ENCODE assay signal across 18 cellular contexts in the genomic region with DNA sequence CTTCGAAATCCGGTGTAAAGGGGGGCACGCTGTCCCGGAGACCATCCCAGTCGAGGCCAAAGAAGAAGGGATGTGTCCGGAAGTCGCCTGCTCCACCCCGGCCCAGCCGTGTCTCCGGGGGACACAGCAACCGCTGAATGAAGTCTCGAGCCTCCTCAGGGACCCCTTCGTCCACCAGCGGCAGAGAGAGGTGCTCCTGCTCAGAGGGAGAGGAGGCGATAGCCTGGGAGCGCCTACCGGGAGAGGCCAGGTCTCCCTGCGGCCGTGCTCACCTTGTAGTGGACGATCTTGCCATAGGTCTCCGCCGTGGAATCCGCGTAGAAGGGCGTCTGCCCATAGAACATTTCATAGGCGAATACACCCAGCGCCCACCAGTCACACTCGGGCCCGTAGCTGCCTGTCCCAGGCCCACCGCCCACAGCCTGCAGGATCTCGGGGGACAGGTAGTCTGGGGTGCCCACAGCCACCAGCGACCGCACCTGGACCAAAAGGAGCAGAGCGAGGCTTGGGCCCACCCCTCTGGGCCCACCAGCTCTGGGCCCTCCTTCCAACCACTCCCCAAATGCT. TPM values are rescaled to one million over a fixed set of nuclear protein-coding genes. Genes with fewer than 3 reads are reported as not detected.
DNase-seq lines count a peak whose midpoint lies in the region; TF ChIP-seq lines count a peak whose summit lies in the region.
"Had no signal": no experiment of that assay in that cellular context is flagged by ENCODE, and none has a peak within 500 bp of the region (broad histone marks: within the 10 kb centered on the region; RNA-seq: fewer than 3 reads in every experiment).

No MANE protein-coding gene starts in this region.

- no peaks in the 10 kb centered on the region for H3K9me3 Mint-ChIP-seq in neural progenitor cell
- H3K9me3 Mint-ChIP-seq: CD8-positive, alpha-beta T cell had no signal

- H3K27me3 ChIP-seq in neural progenitor cell (peaks cover 5% of the 10 kb centered on the region), stomach smooth muscle (ENCODE audit: control insufficient read depth in 1 of 2, insufficient read depth in 2 of 2, low read length in 2 of 2) (no peaks in the 10 kb centered on the region), MM.1S (replicated peaks; ENCODE audit: insufficient read depth, low read length) (no peaks in the 10 kb centered on the region)
- H3K27me3 ChIP-seq: BE2C had no signal

- no peak overlapping the region for H3K4me3 ChIP-seq in HEK293 (ENCODE audit: low read depth, low read length)
- H3K4me3 ChIP-seq in neural progenitor cell = no peak overlapping the region
- no peak overlapping the region for H3K4me3 ChIP-seq in stomach smooth muscle (ENCODE audit: low read length in 2 of 2)
- H3K4me3 ChIP-seq in MM.1S (ENCODE audit: low read length) = no peak overlapping the region
- H3K4me3 ChIP-seq: GM23248 had no signal

- peak overlapping the region; percentile 50 for H3K4me3 Mint-ChIP-seq in neural progenitor cell
- H3K4me3 Mint-ChIP-seq: CD8-positive, alpha-beta T cell had no signal

- H3K9me2 ChIP-seq in MM.1S (replicated peaks; ENCODE audit: insufficient read depth, low read length) = no peaks in the 10 kb centered on the region

- H3F3A ChIP-seq in neural progenitor cell (ENCODE audit: low read depth) (peaks cover 27% of the 10 kb centered on the region), MM.1S (ENCODE audit: insufficient read depth, low read length) (peaks cover 6% of the 10 kb centered on the region)

- H3K4me1 ChIP-seq in HEK293 (ENCODE audit: control insufficient read depth, insufficient read depth, low read length) = peaks cover 5% of the 10 kb centered on the region; the same call in 1 of the 2 replicates
- peaks cover 12% of the 10 kb centered on the region for H3K4me1 ChIP-seq in neural progenitor cell
- H3K4me1 ChIP-seq in stomach smooth muscle (ENCODE audit: control insufficient read depth, insufficient read depth, low read length) = peaks cover 41% of the 10 kb centered on the region
- 0 out of 2 replicates have a peak, but pooled peaks cover 6% of the 10 kb centered on the region for H3K4me1 ChIP-seq in MM.1S (ENCODE audit: low read length)

- peaks cover 12% of the 10 kb centered on the region for H3K27me3 Mint-ChIP-seq in neural progenitor cell (ENCODE audit: insufficient read depth, low read depth)

- H2AFZ ChIP-seq in neural progenitor cell (replicated peaks) = no peak overlapping the region
- no peak overlapping the region for H2AFZ ChIP-seq in MM.1S (ENCODE audit: low read length)
- H2AFZ ChIP-seq: GM23248 had no signal

- H4K20me1 ChIP-seq in neural progenitor cell (ENCODE audit: low read depth) (peaks cover 54% of the 10 kb centered on the region), MM.1S (ENCODE audit: insufficient read depth, low read length) (no peaks in the 10 kb centered on the region)

- H3K79me2 ChIP-seq in neural progenitor cell (ENCODE audit: low read depth) = no peaks in the 10 kb centered on the region
- no peaks in the 10 kb centered on the region for H3K79me2 ChIP-seq in MM.1S (ENCODE audit: low read length)

- peaks cover 17% of the 10 kb centered on the region for H3K4me1 Mint-ChIP-seq in neural progenitor cell

- POLR2A ChIA-PET in HEK293 (lab: Yijun Ruan, JAX) = interaction anchor here (0.5 to 1.1 kb wide), 2 partner anchors 15 to 482 kb away, joined by 4 to 7 read pairs; a partner anchor contains a TSS

- H3K9ac ChIP-seq in neural progenitor cell (no peak overlapping the region), stomach smooth muscle (ENCODE audit: low read length in 2 of 2) (no peak overlapping the region), MM.1S (ENCODE audit: low read length) (no peak overlapping the region)
- H3K9ac ChIP-seq: GM23248, KMS-11 had no signal

- H3K36me3 ChIP-seq in HEK293 (ENCODE audit: control insufficient read depth in 2 of 2, insufficient read depth in 1 of 2, low read length in 2 of 2) (peaks cover 21 to 46% of the 10 kb centered on the region in 2 experiments), neural progenitor cell (no peaks in the 10 kb centered on the region), stomach smooth muscle (ENCODE audit: control insufficient read depth in 2 of 2, insufficient read depth in 2 of 2, low read length in 2 of 2) (peaks cover 27 to 39% of the 10 kb centered on the region in 2 donors), MM.1S (replicated peaks; ENCODE audit: insufficient read depth, low read length) (no peaks in the 10 kb centered on the region)

- H3K27ac ChIP-seq in HEK293 (ENCODE audit: extremely low read depth, low read depth, low read length) = 0 out of 2 replicates have a peak overlapping the region, but pooled peaks have one; percentile 1
- H3K27ac ChIP-seq in neural progenitor cell = no peak overlapping the region
- H3K27ac ChIP-seq in stomach smooth muscle (ENCODE audit: low read length) = peak overlapping the region; percentile 41
- no peak overlapping the region for H3K27ac ChIP-seq in MM.1S (ENCODE audit: low read length)
- H3K27ac ChIP-seq: C4-2B, GM23248, KMS-11 had no signal

- H3K9me3 ChIP-seq in HEK293 (ENCODE audit: control insufficient read depth, insufficient read depth, low read depth, low read length) (no peaks in the 10 kb centered on the region), neural progenitor cell (ENCODE audit: low read depth) (no peaks in the 10 kb centered on the region), stomach smooth muscle (ENCODE audit: control insufficient read depth in 2 of 2, low read length in 2 of 2) (no peaks in the 10 kb centered on the region), MM.1S (replicated peaks; ENCODE audit: insufficient read depth, low read length) (no peaks in the 10 kb centered on the region)
- H3K9me3 ChIP-seq: BE2C had no signal

- H3K4me2 ChIP-seq in neural progenitor cell = no peak overlapping the region
- no peak overlapping the region for H3K4me2 ChIP-seq in MM.1S (ENCODE audit: low read depth, low read length)
- H3K4me2 ChIP-seq: KMS-11 had no signal

- TF ChIP-seq CTCF in HEK293 (tag by site-specific recombination; IDR thresholded peaks at IDR 0.05) (no peak), neural progenitor cell (IDR thresholded peaks at IDR 0.05) (no peak), MM.1S (IDR thresholded peaks at IDR 0.05; ENCODE audit: low read length) (no peak)

- CTCF ChIA-PET in HEK293 (lab: Yijun Ruan, JAX) = interaction anchor here (2.0 kb wide), 1 partner anchor 22 kb away, joined by 6 read pairs; no protein-coding TSS in a partner anchor

- DNase-seq in dedifferentiated amniotic fluid mesenchymal stem cell (ENCODE audit: extremely low spot score) = peak; percentile 3
- DNase-seq in neural progenitor cell (ENCODE audit: low spot score) = no peak
- DNase-seq in DMS 273 (lab: John Stamatoyannopoulos, UW; ENCODE audit: unreplicated experiment) = no peak
- no peak for DNase-seq in AG08395 (ENCODE audit: low spot score)
- no peak for DNase-seq in MM.1S
- DNase-seq: ACHN; BE2C; CD8-positive, alpha-beta T cell; COR-L47; GM23248; IMR-90 had no signal

- no peak overlapping the region for H3K27ac Mint-ChIP-seq in neural progenitor cell
- H3K27ac Mint-ChIP-seq: CD8-positive, alpha-beta T cell had no signal

- peaks cover 20% of the 10 kb centered on the region for H3K36me3 Mint-ChIP-seq in neural progenitor cell

TF ChIP-seq in HEK293, 187 proteins besides CTCF, POLR2A, EP300 and RAD21:
- no peak for TF ChIP-seq ZNF24 (tag by site-specific recombination; IDR thresholded peaks at IDR 0.05)
- TF ChIP-seq, protein P1, sequence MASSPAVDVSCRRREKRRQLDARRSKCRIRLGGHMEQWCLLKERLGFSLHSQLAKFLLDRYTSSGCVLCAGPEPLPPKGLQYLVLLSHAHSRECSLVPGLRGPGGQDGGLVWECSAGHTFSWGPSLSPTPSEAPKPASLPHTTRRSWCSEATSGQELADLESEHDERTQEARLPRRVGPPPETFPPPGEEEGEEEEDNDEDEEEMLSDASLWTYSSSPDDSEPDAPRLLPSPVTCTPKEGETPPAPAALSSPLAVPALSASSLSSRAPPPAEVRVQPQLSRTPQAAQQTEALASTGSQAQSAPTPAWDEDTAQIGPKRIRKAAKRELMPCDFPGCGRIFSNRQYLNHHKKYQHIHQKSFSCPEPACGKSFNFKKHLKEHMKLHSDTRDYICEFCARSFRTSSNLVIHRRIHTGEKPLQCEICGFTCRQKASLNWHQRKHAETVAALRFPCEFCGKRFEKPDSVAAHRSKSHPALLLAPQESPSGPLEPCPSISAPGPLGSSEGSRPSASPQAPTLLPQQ (tag by site-specific recombination; IDR thresholded peaks at IDR 0.05) = 0 out of 2 replicates have a peak, but pooled peaks have one; percentile 29

RNA-seq across cellular contexts. Expression of a gene that starts 4.8 kb away (rescaled TPM):
- 5.5 and 33.2 TPM in 2 replicates for total RNA-seq in neural progenitor cell (ENCODE audit: low replicate concordance)

RNA-seq across cellular contexts. Expression of a gene that starts 8.4 kb away (rescaled TPM):
- total RNA-seq in neural progenitor cell (ENCODE audit: low replicate concordance) = 8.1 and 50.8 TPM in 2 replicates

RNA-seq across cellular contexts. Expression of a gene that starts 15.2 kb away (rescaled TPM):
- 22.8 and 50.3 TPM in 2 replicates for total RNA-seq in neural progenitor cell (ENCODE audit: low replicate concordance)

RNA-seq across cellular contexts. Expression of a gene that starts 37.6 kb away (rescaled TPM):
- 0.22 TPM in 1 of 2 replicates, not detected in the other for total RNA-seq in neural progenitor cell (ENCODE audit: low replicate concordance)
- total RNA-seq: A172, GM23248, HT-29 had no signal

RNA-seq across cellular contexts. Expression of a gene that starts 44.2 kb away (rescaled TPM):
- 0.06 TPM in 1 of 2 replicates, not detected in the other for total RNA-seq in neural progenitor cell (ENCODE audit: low replicate concordance)
- total RNA-seq: A172; CD8-positive, alpha-beta T cell; Daoy; GM23248; HT-29; IMR-90 had no signal

Comparison
In these comparisons a context has a peak if more than half of its experiments do, and no peak if none do; other contexts are left out.
1. H3K27ac ChIP-seq: peak in HEK293 (single experiment) and stomach smooth muscle (single experiment); none in neural progenitor cell (single experiment) and MM.1S (single experiment).